ENCODE assay signal across 16 cellular contexts in genomic region chr9:7369384-7369821, GRCh38.
"Had no signal": no experiment of that assay in that cellular context is flagged by ENCODE, and none has a peak within 500 bp of the region (broad histone marks: within the 10 kb centered on the region; RNA-seq: fewer than 3 reads in every experiment).

No MANE protein-coding gene starts in this region.

- H3K27ac ChIP-seq: parathyroid adenoma, VCaP had no signal

- ATAC-seq: naive thymus-derived CD4-positive, alpha-beta T cell had no signal

- H3K4me3 ChIP-seq: adrenal gland, dorsolateral prefrontal cortex, hepatocyte, skin epidermis had no signal

- H3K9me3 ChIP-seq: adrenal gland had no signal

- DNase-seq: activated CD4-positive, alpha-beta memory T cell treated with anti-CD3 and anti-CD28 coated beads for 36 hours; activated effector memory CD4-positive, alpha-beta T cell treated with Interleukin-2 at 50 U/mL for 16 hours; activated T-cell treated with anti-CD3 and anti-CD28 coated beads, Interleukin-2, amount 50 U/mL, for 24 hours; adrenal gland; dorsolateral prefrontal cortex; erythroblast; kidney; naive thymus-derived CD4-positive, alpha-beta T cell; retina; stimulated activated CD4-positive, alpha-beta T cell treated with anti-CD3 and anti-CD28 coated beads, Interleukin-15, amount 100 ng/mL, for 24 hours; stimulated activated CD4-positive, alpha-beta T cell treated with anti-CD3 and anti-CD28 coated beads, Interleukin-4, amount 100 ng/mL, for 24 hours; stimulated activated naive CD4-positive, alpha-beta T cell treated with Interleukin-2 at 50 U/mL for 16 hours had no signal

- H3K4me1 ChIP-seq: parathyroid adenoma had no signal

- H3K36me3 ChIP-seq: adrenal gland had no signal

- H3K27me3 ChIP-seq: adrenal gland, dorsolateral prefrontal cortex, hepatocyte had no signal
